In genomic region chr9:127912296-127912695, GRCh38 we compare ENCODE assay signal across 18 cellular contexts. TPM values are rescaled to one million over a fixed set of nuclear protein-coding genes. Genes with fewer than 3 reads are reported as not detected.
DNase-seq lines count a peak whose midpoint lies in the region; ATAC-seq, FAIRE-seq and TF ChIP-seq lines count a peak whose summit lies in the region.
"Had no signal": no experiment of that assay in that cellular context is flagged by ENCODE, and none has a peak within 500 bp of the region (broad histone marks: within the 10 kb centered on the region; RNA-seq: fewer than 3 reads in every experiment).

No MANE protein-coding gene starts in this region.

- H3K27ac ChIP-seq in right cardiac atrium (ENCODE audit: low read length) (no peak overlapping the region), heart right ventricle (no peak overlapping the region), kidney (ENCODE audit: low read depth in 2 of 2, low read length in 2 of 2) (no peak overlapping the region)
- H3K27ac ChIP-seq: parathyroid adenoma had no signal

- 95% methylated on average over 31 of the region's 31 CpGs for WGBS in right cardiac atrium
- WGBS in heart right ventricle, 2 donors, result 96 to 97% methylated on average over 31 of the region's 31 CpGs

- intact Hi-C loops in right cardiac atrium (cut with DNase I), result no loop called here
- intact Hi-C loops in heart right ventricle (cut with DNase I), result loop anchor here in 3 of 10 donors (5.0 to 10.0 kb wide), 3 partner anchors 107 to 127 kb away; partner anchors contain the start of genes CDK9 (in 1 of the 3) and FPGS (in 1 of the 3)
- intact Hi-C loops in activated B cell treated with CpG ODN at 0.5 μM for 24 hours (cut with micrococcal nuclease), result no loop called here
- intact Hi-C loops in kidney (cut with DNase I), result no loop called here
- intact Hi-C loops in Calu3 (cut with micrococcal nuclease; ENCODE audit: unreplicated experiment), result no loop called here

- H3K27me3 ChIP-seq in right cardiac atrium (ENCODE audit: control insufficient read depth, insufficient read depth) (no peaks in the 10 kb centered on the region), heart right ventricle (no peaks in the 10 kb centered on the region)

- H3K9ac ChIP-seq in kidney (ENCODE audit: low read length in 2 of 2), result no peak overlapping the region
- H3K9ac ChIP-seq: parathyroid adenoma had no signal

- POLR2A ChIA-PET in activated B cell treated with CpG ODN at 0.5 μM for 24 hours (lab: Charles Lee), result interaction anchor here (12.0 kb wide), 1 partner anchor 10 kb away, joined by 457 read pairs; the partner anchor contains the start of gene ST6GALNAC6

- ATAC-seq in right cardiac atrium (no peak), heart right ventricle (no peak), activated B cell treated with CpG ODN at 0.5 μM for 24 hours (ENCODE audit: low read depth) (no peak), HG02970 (IDR thresholded peaks at IDR 0.05; ENCODE audit: low FRiP score, unreplicated experiment) (no peak)
- ATAC-seq: HCT116; natural killer cell treated with Interleukin-12 subunit alpha and Interleukin-12 subunit beta and Interleukin-15 and Interleukin-18, amount 100 ng/mL, for 72 hours; sciatic nerve had no signal

- H3K9me3 ChIP-seq in right cardiac atrium (ENCODE audit: control insufficient read depth, low read length) (no peaks in the 10 kb centered on the region), heart right ventricle (no peaks in the 10 kb centered on the region), kidney (ENCODE audit: control insufficient read depth in 1 of 2, low read length in 2 of 2) (no peaks in the 10 kb centered on the region)

- peak overlapping the region; percentile 96 for H3K27ac Mint-ChIP-seq in activated B cell treated with CpG ODN at 0.5 μM for 24 hours
- H3K27ac Mint-ChIP-seq in Calu3 (ENCODE audit: unreplicated experiment), result no peak overlapping the region
- H3K27ac Mint-ChIP-seq: endodermal cell, mesothelial cell of epicardium had no signal

- TF ChIP-seq CTCF in heart right ventricle (IDR thresholded peaks at IDR 0.05) (no peak), activated B cell treated with CpG ODN at 0.5 μM for 24 hours (IDR thresholded peaks at IDR 0.05) (no peak), kidney (IDR thresholded peaks at IDR 0.05; ENCODE audit: borderline replicate concordance, extremely low read depth, insufficient read depth) (no peak), Calu3 (IDR thresholded peaks at IDR 0.05; ENCODE audit: unreplicated experiment) (no peak), GM20000 (IDR thresholded peaks at IDR 0.05; ENCODE audit: extremely low read depth, missing control alignments) (no peak)

- DNase-seq in right cardiac atrium (peak in 2 of 3 donors; percentile 52 to 59), heart right ventricle (no peak), activated B cell treated with CpG ODN at 0.5 μM for 24 hours (no peak), kidney (peak; percentile 68), Calu3 (no peak), GM20000 (ENCODE audit: low spot score) (no peak)
- DNase-seq: activated CD4-positive, alpha-beta T cell treated with anti-CD3 and anti-CD28 coated beads for 4 hours; activated naive CD8-positive, alpha-beta T cell treated with anti-CD3 and anti-CD28 coated beads for 36 hours; endodermal cell; NCI-H1092; NK-92 treated with Interleukin-12 subunit alpha and Interleukin-12 subunit beta, amount 100 ng/mL, for 24 hours had no signal

- H3K4me1 ChIP-seq in right cardiac atrium (ENCODE audit: control insufficient read depth, insufficient read depth, low read length) (peaks cover 5% of the 10 kb centered on the region), heart right ventricle (peaks cover 4 to 30% (median 22%) of the 10 kb centered on the region in 9 donors), kidney (ENCODE audit: control insufficient read depth in 1 of 2, insufficient read depth in 1 of 2, low read depth in 1 of 2, low read length in 2 of 2) (peaks cover 0 to 16% of the 10 kb centered on the region in 2 donors)
- H3K4me1 ChIP-seq: parathyroid adenoma had no signal

- peaks cover 63% of the 10 kb centered on the region for H3K36me3 Mint-ChIP-seq in activated B cell treated with CpG ODN at 0.5 μM for 24 hours (ENCODE audit: low read depth)
- H3K36me3 Mint-ChIP-seq in Calu3 (ENCODE audit: insufficient read depth, unreplicated experiment), result peaks cover 5% of the 10 kb centered on the region

- peaks cover 0 to 74% (median 23%) of the 10 kb centered on the region in 9 donors for H3K36me3 ChIP-seq in heart right ventricle
- H3K36me3 ChIP-seq in kidney (ENCODE audit: control insufficient read depth in 1 of 2, insufficient read depth in 2 of 2, low read length in 2 of 2), result no peaks in the 10 kb centered on the region

- H3K4me3 ChIP-seq in right cardiac atrium (ENCODE audit: low read length) (no peak overlapping the region), heart right ventricle (no peak overlapping the region), kidney (ENCODE audit: low read length in 2 of 2) (no peak overlapping the region)

- H3K4me1 Mint-ChIP-seq in activated B cell treated with CpG ODN at 0.5 μM for 24 hours (peaks cover 63% of the 10 kb centered on the region), Calu3 (ENCODE audit: low read depth, unreplicated experiment) (no peaks in the 10 kb centered on the region)
- H3K4me1 Mint-ChIP-seq: endodermal cell had no signal

- BruUV-seq in Calu3 (replicated peaks; lab: Mats Ljungman, UMichigan), result no TSS peak

- no peaks in the 10 kb centered on the region for H3K27me3 Mint-ChIP-seq in activated B cell treated with CpG ODN at 0.5 μM for 24 hours
- H3K27me3 Mint-ChIP-seq in Calu3 (ENCODE audit: unreplicated experiment), result no peaks in the 10 kb centered on the region
- H3K27me3 Mint-ChIP-seq: activated naive CD8-positive, alpha-beta T cell treated with anti-CD3 and anti-CD28 coated beads for 36 hours; natural killer cell treated with Interleukin-12 subunit alpha and Interleukin-12 subunit beta and Interleukin-15 and Interleukin-18, amount 100 ng/mL, for 72 hours had no signal

- no peak for FAIRE-seq in kidney (lab: Jason Lieb, UNC)
- FAIRE-seq: TTC549 had no signal

- H3K9me3 Mint-ChIP-seq in activated B cell treated with CpG ODN at 0.5 μM for 24 hours, result no peaks in the 10 kb centered on the region
- H3K9me3 Mint-ChIP-seq in Calu3 (ENCODE audit: low read depth, unreplicated experiment), result no peaks in the 10 kb centered on the region
- H3K9me3 Mint-ChIP-seq: activated naive CD8-positive, alpha-beta T cell treated with anti-CD3 and anti-CD28 coated beads for 36 hours; endodermal cell; mesothelial cell of epicardium; natural killer cell treated with Interleukin-12 subunit alpha and Interleukin-12 subunit beta and Interleukin-15 and Interleukin-18, amount 100 ng/mL, for 72 hours had no signal

- CTCF ChIA-PET in activated B cell treated with CpG ODN at 0.5 μM for 24 hours (lab: Charles Lee), result interaction anchor here (1.4 kb wide), 1 partner anchor 9 kb away, joined by 5 read pairs; no protein-coding TSS in a partner anchor
- CTCF ChIA-PET in Calu3 (lab: Charles Lee), result no interaction called here

- H3K4me3 Mint-ChIP-seq in activated B cell treated with CpG ODN at 0.5 μM for 24 hours, result no peak overlapping the region
- H3K4me3 Mint-ChIP-seq in Calu3 (ENCODE audit: low read depth, unreplicated experiment), result no peak overlapping the region
- H3K4me3 Mint-ChIP-seq: activated naive CD8-positive, alpha-beta T cell treated with anti-CD3 and anti-CD28 coated beads for 36 hours; endodermal cell; mesothelial cell of epicardium; natural killer cell treated with Interleukin-12 subunit alpha and Interleukin-12 subunit beta and Interleukin-15 and Interleukin-18, amount 100 ng/mL, for 72 hours had no signal

RNA-seq across cellular contexts. Expression of gene ST6GALNAC4, which starts 4.5 kb away (rescaled TPM):
- total RNA-seq in right cardiac atrium, result 10 to 100 TPM; 26.3 to 36.7 (median 32.3) TPM
- 24.3 TPM for polyA plus RNA-seq in right cardiac atrium
- total RNA-seq in heart right ventricle, result 10 to 100 TPM; 23.2 to 52.9 (median 33.9) TPM
- polyA plus RNA-seq in heart right ventricle, result 10 to 100 TPM; 10.8 to 48.6 TPM
- total RNA-seq in activated B cell treated with CpG ODN at 0.5 μM for 24 hours, result 71.3 and 85.4 TPM in 2 replicates
- total RNA-seq in kidney, result 31.4 TPM
- 31.6 TPM for polyA plus RNA-seq in kidney (ENCODE audit: insufficient read depth, low read depth, low replicate concordance)
- total RNA-seq in Calu3 (2022), result 11.8 and 12.8 TPM in 2 replicates

RNA-seq across cellular contexts. Expression of gene ST6GALNAC6, which starts 12.9 kb away (rescaled TPM):
- total RNA-seq in right cardiac atrium (10 to 100 TPM; 60.1 to 73.7 (median 65.2) TPM), heart right ventricle (10 to 100 TPM; 32.8 to 52.0 (median 44.7) TPM), activated B cell treated with CpG ODN at 0.5 μM for 24 hours (39.9 and 47.5 TPM in 2 replicates), kidney (74.6 TPM), Calu3 (2022) (9.1 and 12.1 TPM in 2 replicates)
- polyA plus RNA-seq in right cardiac atrium (55.9 TPM), heart right ventricle (10 to 100 TPM; 33.0 to 40.5 TPM), kidney (ENCODE audit: insufficient read depth, low read depth, low replicate concordance) (75.0 TPM)

RNA-seq across cellular contexts. Expression of gene PIP5KL1, which starts 18.3 kb away (rescaled TPM):
- total RNA-seq in right cardiac atrium, result 1 to 10 TPM in 1 of 4 donors, under 1 TPM in 1, not detected in 2; 0.29 to 1.3 TPM
- 0.29 TPM for polyA plus RNA-seq in right cardiac atrium
- under 1 TPM in 7 of 10 donors, not detected in 3; 0.25 to 0.59 (median 0.47) TPM for total RNA-seq in heart right ventricle
- under 1 TPM in 1 of 2 donors, not detected in 1; 0.28 TPM for polyA plus RNA-seq in heart right ventricle
- 1.7 and 1.8 TPM in 2 replicates for total RNA-seq in activated B cell treated with CpG ODN at 0.5 μM for 24 hours
- 3.0 TPM for total RNA-seq in kidney
- polyA plus RNA-seq in kidney (ENCODE audit: insufficient read depth, low read depth, low replicate concordance), result 4.3 TPM
- 0.17 and 1.1 TPM in 2 replicates for total RNA-seq in Calu3 (2022)

RNA-seq across cellular contexts. Expression of gene DPM2, which starts 25.4 kb away (rescaled TPM):
- 10 to 100 TPM; 13.6 to 20.0 (median 16.0) TPM for total RNA-seq in right cardiac atrium
- polyA plus RNA-seq in right cardiac atrium, result 16.4 TPM
- total RNA-seq in heart right ventricle, result 10 to 100 TPM in 8 of 10 donors, 1 to 10 TPM in 2; 7.2 to 15.4 (median 12.3) TPM
- 10 to 100 TPM; 16.7 to 31.1 TPM for polyA plus RNA-seq in heart right ventricle
- 41.4 and 50.6 TPM in 2 replicates for total RNA-seq in activated B cell treated with CpG ODN at 0.5 μM for 24 hours
- total RNA-seq in kidney, result 42.8 TPM
- 70.0 TPM for polyA plus RNA-seq in kidney (ENCODE audit: insufficient read depth, low read depth, low replicate concordance)
- total RNA-seq in Calu3 (2022), result 31.5 and 39.9 TPM in 2 replicates

RNA-seq across cellular contexts. Expression of gene AK1, which starts 34.8 kb away (rescaled TPM):
- total RNA-seq in right cardiac atrium (100 to 1,000 TPM; 630 to 722 (median 659) TPM), heart right ventricle (100 to 1,000 TPM; 553 to 918 (median 731) TPM), activated B cell treated with CpG ODN at 0.5 μM for 24 hours (6.9 and 8.1 TPM in 2 replicates), kidney (77.9 TPM), Calu3 (2022) (12.2 and 15.6 TPM in 2 replicates)
- polyA plus RNA-seq in right cardiac atrium (811 TPM), heart right ventricle (1,000 to 10,000 TPM in 1 of 2 donors, 100 to 1,000 TPM in 1; 500 to 1,050 TPM), kidney (ENCODE audit: insufficient read depth, low read depth, low replicate concordance) (185 TPM)

Comparison
In these comparisons a context has a peak if more than half of its experiments do, and no peak if none do; other contexts are left out.
1. DNase-seq: peak in right cardiac atrium (2 of 3) and kidney (single experiment); none in heart right ventricle (0 of 2), activated B cell treated with CpG ODN at 0.5 μM for 24 hours (single experiment), Calu3 (single experiment) and GM20000 (single experiment).